8 cellular contexts compared by ENCODE assay signal in the genomic region with DNA sequence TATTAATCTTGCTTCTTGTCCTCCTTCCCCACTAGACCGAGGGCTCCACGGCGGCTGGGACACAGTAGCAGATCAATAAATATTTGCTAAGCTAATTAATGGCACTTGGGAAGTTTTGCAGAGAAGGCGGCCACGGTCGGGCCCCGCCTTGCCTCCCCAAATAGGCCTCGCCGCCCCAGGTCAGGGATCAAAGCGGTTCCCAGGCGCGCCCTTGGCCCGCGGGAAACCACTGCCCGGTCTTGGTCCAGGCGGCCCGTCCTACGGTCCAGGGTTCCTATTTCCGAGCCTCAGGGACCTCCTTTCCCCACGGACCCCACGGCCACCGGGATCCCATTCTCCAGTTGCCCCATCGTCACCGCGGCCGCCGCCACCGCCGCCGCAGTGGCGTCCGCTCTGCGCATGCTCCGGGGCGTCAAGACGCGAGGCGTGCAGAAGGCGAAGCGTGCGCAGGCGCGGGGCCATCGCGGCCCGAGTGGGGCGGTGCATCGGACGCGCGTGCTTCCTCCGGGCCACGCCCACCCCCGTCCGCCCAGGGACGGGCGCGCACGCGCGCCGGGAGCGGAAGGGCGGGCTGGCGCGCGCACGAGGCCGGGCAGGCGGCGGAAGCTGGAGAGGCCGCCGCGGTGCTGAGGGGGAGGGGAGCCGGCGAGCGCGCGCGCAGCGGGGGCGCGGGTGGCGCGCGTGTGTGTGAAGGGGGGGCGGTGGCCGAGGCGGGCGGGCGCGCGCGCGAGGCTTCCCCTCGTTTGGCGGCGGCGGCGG. TPM values are rescaled to one million over a fixed set of nuclear protein-coding genes. Genes with fewer than 3 reads are reported as not detected.
DNase-seq lines count a peak whose midpoint lies in the region; ATAC-seq and TF ChIP-seq lines count a peak whose summit lies in the region.

Gene SMARCA4, plus strand, starts transcription at position 717 of the 759 bp plus-strand sequence. CDS start 23,122 bp downstream, outside the sequence.

- H3K4me1 ChIP-seq in ovary (ENCODE audit: insufficient read depth) (peaks cover 6% of the 10 kb centered on the region), thymus (ENCODE audit: control insufficient read depth, insufficient read depth, low read length) (peaks cover 32% of the 10 kb centered on the region)

- intact Hi-C loops in Right ventricle myocardium inferior (cut with DNase I) (no loop called here), ovary (cut with DNase I) (no loop called here)

- H3K27ac ChIP-seq in ovary = peak within 1 kb of the TSS; percentile 72 to 89
- H3K27ac ChIP-seq in thymus (ENCODE audit: low read depth) = peak within 1 kb of the TSS; percentile 94

- H3K4me3 ChIP-seq in ovary = peak within 1 kb of the TSS; percentile 75
- peak within 1 kb of the TSS; percentile 72 for H3K4me3 ChIP-seq in thymus (ENCODE audit: low read length)

- H3K36me3 ChIP-seq in ovary (no peaks in the 10 kb centered on the region), thymus (ENCODE audit: control insufficient read depth, insufficient read depth) (no peaks in the 10 kb centered on the region)

- peak; percentile 84 for ATAC-seq in HG02678 (IDR thresholded peaks at IDR 0.05; ENCODE audit: unreplicated experiment)
- ATAC-seq in Right ventricle myocardium inferior = peak; percentile 98

- no peak for TF ChIP-seq CTCF in ovary (IDR thresholded peaks at IDR 0.05)

- H3K9me3 ChIP-seq in ovary = no peaks in the 10 kb centered on the region
- no peaks in the 10 kb centered on the region for H3K9me3 ChIP-seq in thymus (ENCODE audit: control insufficient read depth)

- no peaks in the 10 kb centered on the region for H3K27me3 ChIP-seq in ovary
- H3K27me3 ChIP-seq in thymus (ENCODE audit: control insufficient read depth, insufficient read depth) = no peaks in the 10 kb centered on the region

- TF ChIP-seq EP300 in ovary (IDR thresholded peaks at IDR 0.05) = no peak

- 0 to 1% (median 1%) methylated on average over 36 to 100 of the region's 100 CpGs for WGBS in ovary, 3 donors
- WGBS in thymus = under 1% methylated on average over 100 of the region's 100 CpGs

- DNase-seq in NCI-H1417 treated with DMSO at 0.1 percent for 48 hours (lab: John Stamatoyannopoulos, UW) (peak; percentile 88), SW 1271 (lab: John Stamatoyannopoulos, UW) (peak; percentile 76 to 92), Right ventricle myocardium inferior (ENCODE audit: missing footprints) (peak; percentile 99), ovary (peak; percentile 97 to 99 (median 98))
- peak; percentile 96 for DNase-seq in activated naive CD8-positive, alpha-beta T cell treated with anti-CD3 and anti-CD28 coated beads, Interleukin-2, amount 50 U/mL, for 16 hours (ENCODE audit: low read depth, low spot score)

- TF ChIP-seq POLR2A in GM10847 (IDR thresholded peaks at IDR 0.05; ENCODE audit: extremely low read depth, insufficient read length) (peak; percentile 92), ovary (IDR thresholded peaks at IDR 0.05) (peak; percentile 90)

RNA-seq across cellular contexts. Expression of gene SMARCA4, which starts in this region (rescaled TPM):
- total RNA-seq in Right ventricle myocardium inferior (33.8 TPM), ovary (10 to 100 TPM; 32.7 to 96.7 (median 68.5) TPM)
- polyA plus RNA-seq in ovary (10 to 100 TPM; 32.1 to 45.4 TPM), thymus (88.0 TPM)

Comparison
In these comparisons a context has a peak if more than half of its experiments do, and no peak if none do; other contexts are left out.
1. Peak in every context shown above with its lines: DNase-seq, ATAC-seq, H3K4me3 ChIP-seq and H3K27ac ChIP-seq.